In the genomic region with DNA sequence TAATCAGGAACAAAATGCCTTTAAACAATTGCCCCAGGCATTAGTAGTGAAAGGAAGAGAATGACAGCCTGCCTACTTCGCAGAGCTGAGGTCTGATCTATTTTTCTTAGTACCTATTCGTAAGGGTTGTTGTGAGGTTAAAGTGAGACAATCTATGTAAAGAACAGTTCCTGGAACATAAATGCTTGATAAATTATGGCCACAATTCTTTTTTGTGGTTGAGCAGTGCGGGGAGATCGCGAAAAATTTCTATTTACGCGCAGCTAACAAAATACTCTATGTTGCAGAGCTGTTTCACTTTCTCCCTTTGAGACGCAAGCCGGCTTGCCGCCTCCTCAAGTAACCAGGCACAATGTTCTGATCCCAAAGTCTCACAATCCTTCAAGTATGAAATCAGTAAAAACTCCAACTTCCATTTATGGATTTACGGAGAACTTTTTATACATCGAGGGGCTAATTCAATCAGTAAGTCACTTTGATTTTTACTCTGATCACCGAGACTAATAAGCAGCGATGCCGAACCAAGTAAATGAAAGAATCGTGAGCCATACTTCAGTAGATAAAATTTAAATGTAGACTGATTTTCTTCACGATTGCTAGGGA, we compare ENCODE assay signal across 8 cellular contexts. TPM values are rescaled to one million over a fixed set of nuclear protein-coding genes. Genes with fewer than 3 reads are reported as not detected.
DNase-seq lines count a peak whose midpoint lies in the region; ATAC-seq and TF ChIP-seq lines count a peak whose summit lies in the region.

No MANE protein-coding gene starts in this region.

- no peak overlapping the region for H2AK5ac ChIP-seq in IMR-90 (ENCODE audit: low read depth, low read length)

- no peak overlapping the region for H4K91ac ChIP-seq in IMR-90 (ENCODE audit: insufficient read depth, low read depth, low read length)

- H4K8ac ChIP-seq in IMR-90 (ENCODE audit: low read depth in 2 of 2, low read length in 2 of 2), result peak overlapping the region; percentile 11 to 59; a peak in 2 of 4 replicates

- peak overlapping the region; percentile 90 for H3K18ac ChIP-seq in IMR-90 (ENCODE audit: low read depth, low read length)

- H2BK20ac ChIP-seq in IMR-90 (ENCODE audit: low read depth, low read length), result peak overlapping the region; percentile 18; the same call in 1 of the 2 replicates

- intact Hi-C loops in IMR-90 (cut with micrococcal nuclease), result loop anchor here (1.0 to 5.0 kb wide), 4 partner anchors 43 to 1922 kb away; a partner anchor contains a TSS
- intact Hi-C loops in right cardiac atrium (cut with DNase I), result loop anchor here (5.0 to 10.0 kb wide), 5 partner anchors 37 to 115 kb away; a partner anchor contains a TSS

- DNase-seq in DND-41 (peak; percentile 67), IMR-90 (peak; percentile 74), T-helper 1 cell (peak in 4 of 5 donors; percentile 35 to 85 (median 46)), anterior cingulate cortex (lab: John Stamatoyannopoulos, UW) (peak in 35 of 58 donors; percentile 7 to 46 (median 19)), right cardiac atrium (peak; percentile 49 to 74 (median 63)), T1000 (lab: John Stamatoyannopoulos, UW) (no peak), SW 1271 (lab: John Stamatoyannopoulos, UW) (no peak)

- peaks cover 37% of the 10 kb centered on the region for H3K79me2 ChIP-seq in DND-41 (ENCODE audit: insufficient read depth, low read length)

- H3K27ac ChIP-seq in DND-41 (ENCODE audit: low read length) (peak overlapping the region; percentile 76), IMR-90 (ENCODE audit: insufficient read depth, low read length) (peak overlapping the region; percentile 67), right cardiac atrium (ENCODE audit: low read length) (peak overlapping the region; percentile 96), rectal smooth muscle tissue (ENCODE audit: low read depth, low read length) (peak overlapping the region; percentile 100)

- H2AK9ac ChIP-seq in IMR-90 (replicated peaks; ENCODE audit: low read depth, low read length, poor library complexity), result no peak overlapping the region

- peak overlapping the region; percentile 89 for H2BK5ac ChIP-seq in IMR-90 (ENCODE audit: low read depth, low read length, poor library complexity, severe bottlenecking)

- H3K9me3 ChIP-seq in DND-41 (ENCODE audit: insufficient read depth, low read length, severe bottlenecking) (no peaks in the 10 kb centered on the region), IMR-90 (ENCODE audit: control insufficient read depth, insufficient read depth, low read length) (no peaks in the 10 kb centered on the region), right cardiac atrium (ENCODE audit: control insufficient read depth, low read length) (no peaks in the 10 kb centered on the region)

- H3K4me1 ChIP-seq in DND-41 (ENCODE audit: insufficient read depth, low read length), result peaks cover 30% of the 10 kb centered on the region
- H3K4me1 ChIP-seq in IMR-90 (ENCODE audit: control insufficient read depth, insufficient read depth, low read length), result peaks cover 2% of the 10 kb centered on the region; the same call in 1 of the 2 replicates
- no peaks in the 10 kb centered on the region for H3K4me1 ChIP-seq in right cardiac atrium (ENCODE audit: control insufficient read depth, insufficient read depth, low read length)
- peaks cover 7% of the 10 kb centered on the region for H3K4me1 ChIP-seq in rectal smooth muscle tissue (ENCODE audit: control insufficient read depth, insufficient read depth, low read length)

- POLR2A ChIA-PET in IMR-90 (lab: Charles Lee; ENCODE audit: unreplicated experiment), result interaction anchor here (0.6 to 0.9 kb wide), 2 partner anchors 17 to 97 kb away, joined by 3 to 6 read pairs; no protein-coding TSS in a partner anchor

- ATAC-seq in DND-41 (ENCODE audit: insufficient read depth, low read depth), result peak; percentile 36
- peak; percentile 13 for ATAC-seq in IMR-90 (ENCODE audit: low read depth)
- ATAC-seq in right cardiac atrium, result no peak

- H3K36me3 ChIP-seq in DND-41 (ENCODE audit: insufficient read depth, low read length) (peaks cover 30% of the 10 kb centered on the region), IMR-90 (ENCODE audit: control insufficient read depth, insufficient read depth, low read length) (peaks cover 6% of the 10 kb centered on the region; the same call in 1 of the 2 replicates), rectal smooth muscle tissue (ENCODE audit: control insufficient read depth, insufficient read depth, low read length) (peaks cover 4% of the 10 kb centered on the region)

- H3K9me1 ChIP-seq in IMR-90 (ENCODE audit: insufficient read depth, low read length), result peaks cover under 1% of the 10 kb centered on the region; the same call in 1 of the 2 replicates

- 0% methylated on average over 2 of the region's 17 CpGs; no CpG with 5 or more reads in 1 of the 2 experiments for WGBS in IMR-90 (ENCODE audit: extremely low coverage in 2 of 2, insufficient read length in 1 of 2), 2 experiments
- WGBS in right cardiac atrium, result under 1% methylated on average over 17 of the region's 17 CpGs

- CTCF ChIA-PET in IMR-90 (lab: Yijun Ruan, JAX), result interaction anchor here (0.6 to 1.4 kb wide), 5 partner anchors 29 to 1168 kb away, joined by 3 to 7 read pairs (median 4); no protein-coding TSS in a partner anchor

- no peak for TF ChIP-seq POLR2A in IMR-90 (IDR thresholded peaks at IDR 0.05; ENCODE audit: low read depth, low read length)

- peak overlapping the region; percentile 91 for H3K56ac ChIP-seq in IMR-90 (ENCODE audit: extremely low read depth, insufficient read depth, low read length)

- H3K9ac ChIP-seq in DND-41 (ENCODE audit: low read depth, low read length), result peak overlapping the region; percentile 98
- H3K9ac ChIP-seq in IMR-90 (ENCODE audit: low read depth, low read length), result peak overlapping the region; percentile 76
- peak overlapping the region; percentile 81 for H3K9ac ChIP-seq in rectal smooth muscle tissue (ENCODE audit: low read length)

- no peak overlapping the region for H2BK15ac ChIP-seq in IMR-90 (ENCODE audit: low read depth, low read length)

- TF ChIP-seq CTCF in DND-41 (IDR thresholded peaks at IDR 0.05; ENCODE audit: borderline replicate concordance, extremely low read depth, low read length, poor library complexity, severe bottlenecking), result no peak
- TF ChIP-seq CTCF in IMR-90 (conservative IDR thresholded peaks at IDR 0.05; ENCODE audit: low read depth, low read length), result no peak

- in situ Hi-C loops in IMR-90 (cut with MboI; ENCODE audit: low sequenced_read_pairs), result loop anchor here (10.0 kb wide), 1 partner anchor 95 kb away; no protein-coding TSS in a partner anchor

- H3K27me3 ChIP-seq in DND-41 (ENCODE audit: insufficient read depth, low read length, poor library complexity) (no peaks in the 10 kb centered on the region), IMR-90 (ENCODE audit: control insufficient read depth, insufficient read depth, low read length) (peaks cover 4% of the 10 kb centered on the region), right cardiac atrium (ENCODE audit: control insufficient read depth, insufficient read depth) (no peaks in the 10 kb centered on the region), rectal smooth muscle tissue (ENCODE audit: control insufficient read depth, insufficient read depth, low read length) (no peaks in the 10 kb centered on the region)

- peak overlapping the region; percentile 73 for H2AFZ ChIP-seq in DND-41 (ENCODE audit: low read depth, low read length)
- peak overlapping the region; percentile 9 for H2AFZ ChIP-seq in IMR-90 (replicated peaks; ENCODE audit: low read length, poor library complexity)

- H3K4ac ChIP-seq in IMR-90 (ENCODE audit: low read depth, low read length), result peak overlapping the region; percentile 27; the same call in 1 of the 2 replicates

- peak overlapping the region; percentile 78 for H3K4me2 ChIP-seq in DND-41 (ENCODE audit: insufficient read depth, low read length)
- peak overlapping the region; percentile 94 for H3K4me2 ChIP-seq in IMR-90 (ENCODE audit: low read depth, low read length)

- H3K79me1 ChIP-seq in IMR-90 (ENCODE audit: low read depth in 1 of 2, low read length in 2 of 2), result peaks cover 0 to 24% of the 10 kb centered on the region in 2 experiments; a peak in 3 of 4 replicates

- H2BK120ac ChIP-seq in IMR-90 (ENCODE audit: low read depth, low read length), result peak overlapping the region; percentile 7; the same call in 1 of the 2 replicates

- BruUV-seq in IMR-90 (replicated peaks; lab: Mats Ljungman, UMichigan), result no TSS peak

- H3K14ac ChIP-seq in IMR-90 (replicated peaks; ENCODE audit: low read depth, low read length), result peak overlapping the region; percentile 58

- H4K5ac ChIP-seq in IMR-90 (ENCODE audit: low read depth, low read length), result peak overlapping the region; percentile 91

- dilution Hi-C loops in IMR-90 (cut with HindIII; ENCODE audit: low sequenced_read_pairs, unreplicated experiment), result no loop called here

- peaks cover 22% of the 10 kb centered on the region for H4K20me1 ChIP-seq in DND-41 (ENCODE audit: insufficient read depth, low read length)
- peaks cover 30% of the 10 kb centered on the region for H4K20me1 ChIP-seq in IMR-90 (ENCODE audit: insufficient read depth, low read length)

- H3K4me3 ChIP-seq in DND-41 (ENCODE audit: low read depth in 1 of 2, low read length in 2 of 2), result peak overlapping the region; percentile 40 to 98
- H3K4me3 ChIP-seq in IMR-90 (ENCODE audit: insufficient read depth, low read depth, low read length), result peak overlapping the region; percentile 77
- peak overlapping the region; percentile 98 for H3K4me3 ChIP-seq in right cardiac atrium (ENCODE audit: low read length)
- H3K4me3 ChIP-seq in rectal smooth muscle tissue (ENCODE audit: low read length), result peak overlapping the region; percentile 100

- TF ChIP-seq RAD21 in IMR-90 (IDR thresholded peaks at IDR 0.05; ENCODE audit: low read length), result no peak; the same call in 1 of the 2 replicates

- peak overlapping the region; percentile 32 for H3K23ac ChIP-seq in IMR-90 (ENCODE audit: low read depth, low read length)

TF ChIP-seq in IMR-90, 13 proteins besides CTCF, POLR2A, EP300 and RAD21:
- TF ChIP-seq MAFK (IDR thresholded peaks at IDR 0.05; ENCODE audit: low read depth, low read length), result no peak

RNA-seq across cellular contexts. Expression of a gene that starts 0.8 kb away (rescaled TPM):
- 6.5 and 18.3 TPM in 2 replicates for total RNA-seq in IMR-90 (2012; rRNA removed)
- 7.6 and 8.1 TPM in 2 replicates for polyA plus RNA-seq in IMR-90 (2012; rRNA removed)
- polyA plus RNA-seq in IMR-90 (2012; cell fraction: cytosol; rRNA removed), result 4.4 and 6.0 TPM in 2 replicates
- polyA plus RNA-seq in IMR-90 (2012; cell fraction: nucleus; rRNA removed; ENCODE audit: low replicate concordance), result 4.8 and 12.4 TPM in 2 replicates
- 100 to 1,000 TPM; 200 to 225 (median 213) TPM for total RNA-seq in right cardiac atrium
- 82.7 TPM for polyA plus RNA-seq in right cardiac atrium

RNA-seq across cellular contexts. Expression of a gene that starts 38.2 kb away (rescaled TPM):
- 0.28 and 0.36 TPM in 2 replicates for total RNA-seq in IMR-90 (2012; rRNA removed)
- polyA plus RNA-seq in IMR-90 (2012; rRNA removed), result 0.13 and 0.21 TPM in 2 replicates
- 0.06 and 0.08 TPM in 2 replicates for polyA plus RNA-seq in IMR-90 (2012; cell fraction: cytosol; rRNA removed)
- 0.30 TPM in 1 of 2 replicates, not detected in the other for polyA plus RNA-seq in IMR-90 (2012; cell fraction: nucleus; rRNA removed; ENCODE audit: low replicate concordance)
- total RNA-seq in right cardiac atrium, result under 1 TPM in 3 of 4 donors, not detected in 1; 0.18 to 0.75 (median 0.45) TPM
- polyA plus RNA-seq in right cardiac atrium, result 0.14 TPM

Comparison
In these comparisons a context has a peak if more than half of its experiments do, and no peak if none do; other contexts are left out.
1. ATAC-seq: peak in DND-41 (single experiment) and IMR-90 (single experiment); none in right cardiac atrium (0 of 2).
2. DNase-seq: peak in DND-41 (single experiment), IMR-90 (single experiment), T-helper 1 cell (4 of 5), anterior cingulate cortex (35 of 58) and right cardiac atrium (3 of 3); none in T1000 (single experiment) and SW 1271 (0 of 2).
3. RNA of a gene that starts 0.8 kb away (total RNA-seq): 200 to 225 TPM in right cardiac atrium; 6.5 to 18.3 TPM in IMR-90; every median in the first group is over 10 times any median in the second.
4. Peak in every context shown above with its lines, with median percentiles within 50 percentile points of each other: H3K27ac ChIP-seq, H3K4me3 ChIP-seq and H3K9ac ChIP-seq.